ENCODE assay signal across 10 cellular contexts in the genomic region with DNA sequence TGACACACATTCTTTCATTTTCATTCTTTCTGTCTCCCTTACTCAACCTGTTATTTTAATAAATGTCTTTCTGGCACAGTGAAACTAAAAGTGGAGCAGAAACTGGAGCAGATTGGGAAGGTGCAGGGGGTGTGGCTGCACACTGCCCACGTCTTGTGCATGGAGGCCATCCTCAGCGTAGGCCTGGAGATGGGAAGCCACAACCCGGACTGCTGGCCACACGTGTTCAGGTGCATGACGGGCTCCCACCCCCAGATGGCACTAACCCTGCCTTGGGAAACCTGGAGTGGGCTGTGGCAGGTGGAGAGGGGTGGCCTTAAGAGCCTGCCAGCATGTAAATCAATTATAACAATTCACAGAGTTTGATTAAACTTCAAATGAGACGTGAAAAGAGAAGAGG.
DNase-seq lines count a peak whose midpoint lies in the region; ATAC-seq and TF ChIP-seq lines count a peak whose summit lies in the region.
"Had no signal": no experiment of that assay in that cellular context is flagged by ENCODE, and none has a peak within 500 bp of the region (broad histone marks: within the 10 kb centered on the region; RNA-seq: fewer than 3 reads in every experiment).

No MANE protein-coding gene starts in this region.

- H3K9me3 ChIP-seq in breast epithelium: no peaks in the 10 kb centered on the region
- H3K9me3 ChIP-seq in stomach: no peaks in the 10 kb centered on the region

- no peak for TF ChIP-seq POLR2A in breast epithelium (IDR thresholded peaks at IDR 0.05)
- TF ChIP-seq POLR2A in stomach (IDR thresholded peaks at IDR 0.05): no peak

- no peak overlapping the region for H3K27ac ChIP-seq in breast epithelium
- no peak overlapping the region for H3K27ac ChIP-seq in stomach

- H3K4me3 ChIP-seq in breast epithelium (no peak overlapping the region), epithelial cell of proximal tubule (ENCODE audit: low read depth, low read length) (no peak overlapping the region), stomach (no peak overlapping the region)

- no peak for TF ChIP-seq CTCF in breast epithelium (IDR thresholded peaks at IDR 0.05)
- TF ChIP-seq CTCF in epithelial cell of proximal tubule (conservative IDR thresholded peaks at IDR 0.05; ENCODE audit: low read depth, low read length): peak; percentile 45
- TF ChIP-seq CTCF in stomach (IDR thresholded peaks at IDR 0.05): peak in 2 of 7 experiments; percentile 6 to 22

- H3K27me3 ChIP-seq in breast epithelium (no peaks in the 10 kb centered on the region), stomach (no peaks in the 10 kb centered on the region)

- DNase-seq in T47D (ENCODE audit: low read depth in 1 of 2, low spot score in 1 of 2): peak; percentile 23 to 24
- DNase-seq in breast epithelium (ENCODE audit: low spot score in 2 of 2): no peak
- DNase-seq in NCI-H187 treated with DMSO at 0.1 percent for 48 hours (lab: John Stamatoyannopoulos, UW): peak; percentile 62
- DNase-seq in epithelial cell of proximal tubule (ENCODE audit: low read depth): no peak
- DNase-seq in stomach: peak; percentile 38
- DNase-seq in NCI-H1694 treated with DMSO at 0.1 percent for 48 hours (lab: John Stamatoyannopoulos, UW): no peak
- DNase-seq in SKM-1 (lab: John Stamatoyannopoulos, UW; ENCODE audit: unreplicated experiment): no peak
- DNase-seq: activated CD4-positive, CD25-positive, alpha-beta regulatory T cell; erythroblast had no signal

- in situ Hi-C loops in T47D (cut with HindIII; ENCODE audit: low pct_unique_long_range_greater_than_20kb, low sequenced_read_pairs): no loop called here

- no peak for ATAC-seq in HG03159 (IDR thresholded peaks at IDR 0.05; ENCODE audit: unreplicated experiment)

- H3K36me3 ChIP-seq in breast epithelium: no peaks in the 10 kb centered on the region
- peaks cover 5 to 69% (median 49%) of the 10 kb centered on the region in 4 donors for H3K36me3 ChIP-seq in stomach

- intact Hi-C loops in breast epithelium (cut with DNase I; ENCODE audit: low total_unique reads) (no loop called here), stomach (cut with DNase I; ENCODE audit: low total_unique reads) (loop anchor here (10.0 kb wide), 2 partner anchors 135 to 175 kb away; no protein-coding TSS in a partner anchor)

- 33 to 47% (median 42%) methylated on average over 6 of the region's 6 CpGs for WGBS in stomach, 5 donors

- TF ChIP-seq EP300 in stomach (IDR thresholded peaks at IDR 0.05): no peak

- H3K4me1 ChIP-seq in breast epithelium (no peaks in the 10 kb centered on the region), stomach (peaks cover 0 to 6% (median 0%) of the 10 kb centered on the region in 4 donors)

Comparison
In these comparisons a context has a peak if more than half of its experiments do, and no peak if none do; other contexts are left out.
1. DNase-seq: peak in T47D (2 of 2), NCI-H187 treated with DMSO at 0.1 percent for 48 hours (single experiment) and stomach (single experiment); none in breast epithelium (0 of 2), epithelial cell of proximal tubule (single experiment), NCI-H1694 treated with DMSO at 0.1 percent for 48 hours (single experiment) and SKM-1 (single experiment).